Comparison of ENCODE assay signal across 2 cellular contexts in genomic region chrX:13120017-13120416, GRCh38.
TF ChIP-seq lines count a peak whose summit lies in the region.

No MANE protein-coding gene starts in this region.

TF ChIP-seq in IMR-90, 13 proteins besides CTCF, POLR2A, EP300 and RAD21 (continued from another document):
- TF ChIP-seq FOS (IDR thresholded peaks at IDR 0.05; ENCODE audit: low read depth, low read length) (no peak), NFE2L2 (IDR thresholded peaks at IDR 0.05; ENCODE audit: low read depth, low read length) (no peak), MXI1 (IDR thresholded peaks at IDR 0.05; ENCODE audit: borderline replicate concordance, low read depth, low read length) (no peak), ELK1 (IDR thresholded peaks at IDR 0.05; ENCODE audit: borderline replicate concordance, low read depth, low read length) (no peak), MAFK (IDR thresholded peaks at IDR 0.05; ENCODE audit: low read depth, low read length) (no peak), CHD1 (IDR thresholded peaks at IDR 0.05; ENCODE audit: low read depth, low read length) (no peak), RCOR1 (IDR thresholded peaks at IDR 0.05; ENCODE audit: insufficient replicate concordance, low read length) (no peak), MAZ (IDR thresholded peaks at IDR 0.05; ENCODE audit: borderline replicate concordance, low read depth, low read length) (no peak), USF2 (IDR thresholded peaks at IDR 0.05; ENCODE audit: low read depth, low read length) (no peak), SMC3 (IDR thresholded peaks at IDR 0.05; ENCODE audit: low read depth, low read length) (no peak), BHLHE40 (IDR thresholded peaks at IDR 0.05; ENCODE audit: low read depth, low read length) (no peak)

TF ChIP-seq in endothelial cell of umbilical vein, 7 proteins besides CTCF, POLR2A, EP300 and RAD21 (continued from another document):
- TF ChIP-seq EZH2 (IDR thresholded peaks at IDR 0.05; ENCODE audit: borderline replicate concordance, low read depth, low read length, severe bottlenecking) (no peak), MYC (IDR thresholded peaks at IDR 0.05; ENCODE audit: low read depth, low read length) (no peak), MAX (IDR thresholded peaks at IDR 0.05; ENCODE audit: insufficient read depth, insufficient read length) (no peak), POLR2AphosphoS5 (IDR thresholded peaks at IDR 0.05; ENCODE audit: insufficient read depth, low read depth, low read length) (no peak), FOS (IDR thresholded peaks at IDR 0.05; ENCODE audit: borderline replicate concordance, insufficient read depth, low read length) (no peak)
